In genomic region chr2:117336496-117336895, GRCh38 we compare ENCODE assay signal across 28 cellular contexts.
"Had no signal": no experiment of that assay in that cellular context is flagged by ENCODE, and none has a peak within 500 bp of the region (broad histone marks: within the 10 kb centered on the region; RNA-seq: fewer than 3 reads in every experiment).

No MANE protein-coding gene starts in this region.

- H3K27ac Mint-ChIP-seq: stimulated activated effector memory CD8-positive, alpha-beta T cell treated with anti-CD3 and anti-CD28 coated beads, Interleukin-12 subunit alpha, Interleukin-12 subunit beta, amount 100 ng/mL, for 72 hours; stimulated activated memory B cell treated with anti-CD40 and anti-IgM and Interleukin-4, amounts not matched to agents 10 μg/mL and 1 μg/mL and 100 μg/mL, for 72 hours; stimulated activated naive B cell treated with anti-CD40 and anti-IgM and Interleukin-4, amounts not matched to agents 10 μg/mL and 1 μg/mL and 100 μg/mL, for 72 hours; stimulated activated naive CD8-positive, alpha-beta T cell treated with anti-CD3 and anti-CD28 coated beads, Interleukin-15, amount 100 ng/mL, for 72 hours; stimulated activated naive CD8-positive, alpha-beta T cell treated with anti-CD3 and anti-CD28 coated beads, Interleukin-15, Interleukin-2, amounts not matched to agents 100 ng/mL and 50 ng/mL, for 24 hours; type B pancreatic cell had no signal

- H3K27ac ChIP-seq: stomach, suprapubic skin, testis, thoracic aorta, thyroid gland, tibial artery, tibial nerve, transverse colon, upper lobe of left lung, upper lobe of right lung, uterus, vagina had no signal

- H3K27me3 ChIP-seq: stomach, suprapubic skin, testis, thyroid gland, tibial artery, tibial nerve, transverse colon, upper lobe of left lung, upper lobe of right lung, uterus, vagina had no signal

- H3K9me3 Mint-ChIP-seq: stimulated activated memory B cell treated with anti-CD40 and anti-IgM and Interleukin-4, amounts not matched to agents 10 μg/mL and 1 μg/mL and 100 μg/mL, for 72 hours; type B pancreatic cell had no signal

- DNase-seq: stimulated activated CD4-positive, alpha-beta T cell treated with anti-CD3 and anti-CD28 coated beads, Interleukin-2, amount 100 ng/mL, for 48 hours; stimulated activated CD4-positive, alpha-beta T cell treated with anti-CD3 and anti-CD28 coated beads, Interleukin-4, amount 100 ng/mL, for 1 hour; stimulated activated CD4-positive, alpha-beta T cell treated with anti-CD3 and anti-CD28 coated beads, Interleukin-4, amount 100 ng/mL, for 24 hours; stimulated activated CD4-positive, alpha-beta T cell treated with anti-CD3 and anti-CD28 coated beads, Interleukin-4, amount 100 ng/mL, for 4 hours; stimulated activated CD8-positive, alpha-beta memory T cell treated with anti-CD3 and anti-CD28 coated beads, Interleukin-4, amount 100 ng/mL, for 48 hours; stimulated activated naive B cell treated with anti-CD40 and anti-IgM and Interleukin-4, amounts not matched to agents 10 μg/mL and 1 μg/mL and 100 μg/mL, for 72 hours; stimulated activated naive CD4-positive, alpha-beta T cell; stimulated activated naive CD4-positive, alpha-beta T cell treated with Interleukin-2 at 50 U/mL for 16 hours; stimulated activated naive CD8-positive, alpha-beta T cell treated with anti-CD3 and anti-CD28 coated beads, Interleukin-15, amount 100 ng/mL, for 72 hours; stimulated activated naive CD8-positive, alpha-beta T cell treated with anti-CD3 and anti-CD28 coated beads, Interleukin-15, Interleukin-2, amounts not matched to agents 100 U/mL and 50 U/mL, for 24 hours; stomach; substantia nigra; testis; thyroid gland; tibial artery; transverse colon; trophoblast cell; upper lobe of left lung; upper lobe of right lung; uterus had no signal

- H3K4me3 Mint-ChIP-seq: stimulated activated effector memory CD8-positive, alpha-beta T cell treated with anti-CD3 and anti-CD28 coated beads, Interleukin-12 subunit alpha, Interleukin-12 subunit beta, amount 100 ng/mL, for 72 hours; stimulated activated memory B cell treated with anti-CD40 and anti-IgM and Interleukin-4, amounts not matched to agents 10 μg/mL and 1 μg/mL and 100 μg/mL, for 72 hours; stimulated activated naive B cell treated with anti-CD40 and anti-IgM and Interleukin-4, amounts not matched to agents 10 μg/mL and 1 μg/mL and 100 μg/mL, for 72 hours; stimulated activated naive CD8-positive, alpha-beta T cell treated with anti-CD3 and anti-CD28 coated beads, Interleukin-15, amount 100 ng/mL, for 72 hours; stimulated activated naive CD8-positive, alpha-beta T cell treated with anti-CD3 and anti-CD28 coated beads, Interleukin-15, Interleukin-2, amounts not matched to agents 100 ng/mL and 50 ng/mL, for 24 hours; type B pancreatic cell had no signal

- H3K36me3 Mint-ChIP-seq: stimulated activated effector memory CD8-positive, alpha-beta T cell treated with anti-CD3 and anti-CD28 coated beads, Interleukin-12 subunit alpha, Interleukin-12 subunit beta, amount 100 ng/mL, for 72 hours; stimulated activated memory B cell treated with anti-CD40 and anti-IgM and Interleukin-4, amounts not matched to agents 10 μg/mL and 1 μg/mL and 100 μg/mL, for 72 hours; stimulated activated naive B cell treated with anti-CD40 and anti-IgM and Interleukin-4, amounts not matched to agents 10 μg/mL and 1 μg/mL and 100 μg/mL, for 72 hours; type B pancreatic cell had no signal

- H3K4me1 Mint-ChIP-seq: stimulated activated effector memory CD8-positive, alpha-beta T cell treated with anti-CD3 and anti-CD28 coated beads, Interleukin-12 subunit alpha, Interleukin-12 subunit beta, amount 100 ng/mL, for 72 hours; stimulated activated memory B cell treated with anti-CD40 and anti-IgM and Interleukin-4, amounts not matched to agents 10 μg/mL and 1 μg/mL and 100 μg/mL, for 72 hours; stimulated activated naive B cell treated with anti-CD40 and anti-IgM and Interleukin-4, amounts not matched to agents 10 μg/mL and 1 μg/mL and 100 μg/mL, for 72 hours; stimulated activated naive CD8-positive, alpha-beta T cell treated with anti-CD3 and anti-CD28 coated beads, Interleukin-15, amount 100 ng/mL, for 72 hours had no signal

- H3K4me1 ChIP-seq: stomach, suprapubic skin, testis, thyroid gland, tibial artery, tibial nerve, transverse colon, upper lobe of left lung, upper lobe of right lung, uterus, vagina had no signal

- H3K4me3 ChIP-seq: stomach, suprapubic skin, testis, thoracic aorta, thyroid gland, tibial artery, tibial nerve, transverse colon, upper lobe of left lung, upper lobe of right lung, uterus, vagina had no signal

- H3K9me3 ChIP-seq: stomach, suprapubic skin, testis, thoracic aorta, thyroid gland, tibial artery, tibial nerve, transverse colon, upper lobe of left lung, upper lobe of right lung, uterus, vagina had no signal

- ATAC-seq: stimulated activated effector memory CD8-positive, alpha-beta T cell treated with anti-CD3 and anti-CD28 coated beads, Interleukin-12 subunit alpha, Interleukin-12 subunit beta, amount 100 ng/mL, for 72 hours; stimulated activated memory B cell treated with anti-CD40 and anti-IgM and Interleukin-4, amounts not matched to agents 10 μg/mL and 1 μg/mL and 100 μg/mL, for 72 hours; stimulated activated naive B cell treated with anti-CD40 and anti-IgM and Interleukin-4, amounts not matched to agents 10 μg/mL and 1 μg/mL and 100 μg/mL, for 72 hours; stimulated activated naive CD8-positive, alpha-beta T cell treated with anti-CD3 and anti-CD28 coated beads, Interleukin-15, amount 100 ng/mL, for 72 hours; stimulated activated naive CD8-positive, alpha-beta T cell treated with anti-CD3 and anti-CD28 coated beads, Interleukin-15, Interleukin-2, amounts not matched to agents 100 U/mL and 50 U/mL, for 24 hours; upper lobe of right lung had no signal

- H3K27me3 Mint-ChIP-seq: stimulated activated memory B cell treated with anti-CD40 and anti-IgM and Interleukin-4, amounts not matched to agents 10 μg/mL and 1 μg/mL and 100 μg/mL, for 72 hours; stimulated activated naive B cell treated with anti-CD40 and anti-IgM and Interleukin-4, amounts not matched to agents 10 μg/mL and 1 μg/mL and 100 μg/mL, for 72 hours; stimulated activated naive CD8-positive, alpha-beta T cell treated with anti-CD3 and anti-CD28 coated beads, Interleukin-15, amount 100 ng/mL, for 72 hours; stimulated activated naive CD8-positive, alpha-beta T cell treated with anti-CD3 and anti-CD28 coated beads, Interleukin-15, Interleukin-2, amounts not matched to agents 100 ng/mL and 50 ng/mL, for 24 hours; type B pancreatic cell had no signal

- H3K36me3 ChIP-seq: stomach, suprapubic skin, thoracic aorta, thyroid gland, tibial artery, tibial nerve, transverse colon, upper lobe of left lung, upper lobe of right lung, uterus, vagina had no signal
